Comparison of ENCODE assay signal across 14 cellular contexts in the genomic region with DNA sequence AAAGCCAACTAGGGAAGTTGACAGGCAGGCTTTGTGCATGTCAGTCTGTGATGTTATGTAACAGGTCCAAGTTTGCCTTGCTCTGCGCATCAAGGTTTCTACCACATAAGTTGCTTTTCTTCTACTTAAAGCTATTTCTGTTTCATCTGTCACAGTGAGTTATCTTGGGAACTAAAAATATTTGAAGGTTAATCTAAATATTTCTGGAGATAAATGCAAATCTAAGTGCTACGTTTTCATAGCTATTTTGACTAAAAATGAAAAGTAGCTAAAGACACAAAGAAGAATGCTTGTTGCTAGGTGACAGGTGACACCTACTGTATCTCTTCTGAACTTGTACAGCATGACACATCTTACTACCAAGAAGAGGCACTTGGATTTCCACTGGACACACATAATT.
A peak's percentile ranks its signal among the peaks of the same experiment; 100 is the strongest.
DNase-seq lines count a peak whose midpoint lies in the region; ATAC-seq, FAIRE-seq and TF ChIP-seq lines count a peak whose summit lies in the region.
"Had no signal": no experiment of that assay in that cellular context is flagged by ENCODE, and none has a peak within 500 bp of the region (broad histone marks: within the 10 kb centered on the region; RNA-seq: fewer than 3 reads in every experiment).

No MANE protein-coding gene starts in this region.

- H3K27ac ChIP-seq in GM12878 (ENCODE audit: control insufficient read depth, insufficient read depth): no peak overlapping the region
- no peak overlapping the region for H3K27ac ChIP-seq in gastroesophageal sphincter
- H3K27ac ChIP-seq: brain microvascular endothelial cell, Peyer's patch had no signal

- peak; percentile 1 for DNase-seq in GM18507 (ENCODE audit: extremely low spot score, insufficient read length, low read depth)
- DNase-seq in GM12878 (ENCODE audit: low read depth, low spot score): no peak
- DNase-seq in SIG-M5 treated with dmso at 0.1 percent for 504 hours (lab: John Stamatoyannopoulos, UW; ENCODE audit: unreplicated experiment): no peak
- no peak for DNase-seq in foreskin fibroblast
- DNase-seq: activated CD4-positive, alpha-beta T cell treated with anti-CD3 and anti-CD28 coated beads for 4 hours; brain microvascular endothelial cell; DMS153; MV-4-11; Peyer's patch; small intestine had no signal

- H3K4me1 ChIP-seq in GM12878 (ENCODE audit: control insufficient read depth, insufficient read depth, low read length) (peaks cover 6% of the 10 kb centered on the region), gastroesophageal sphincter (peaks cover 0 to 28% (median 5%) of the 10 kb centered on the region in 3 donors)
- H3K4me1 ChIP-seq: Peyer's patch had no signal

- POLR2A ChIA-PET in GM12878 (lab: Charles Lee): interaction anchor here (0.6 to 0.9 kb wide), 2 partner anchors 28 to 62 kb away, joined by 3 to 4 read pairs; no protein-coding TSS in a partner anchor

- in situ Hi-C loops in GM12878 (cut with MboI): no loop called here

- H3K36me3 ChIP-seq in GM12878 (ENCODE audit: control insufficient read depth in 2 of 2, insufficient read depth in 2 of 2, low read length in 1 of 2) (no peaks in the 10 kb centered on the region), gastroesophageal sphincter (peaks cover 0 to 8% of the 10 kb centered on the region in 2 donors)
- H3K36me3 ChIP-seq: Peyer's patch had no signal

- TF ChIP-seq EP300 in GM12878 (IDR thresholded peaks at IDR 0.05; ENCODE audit: borderline replicate concordance in 1 of 2, control insufficient read depth in 1 of 2, low read depth in 2 of 2, low read length in 2 of 2): no peak
- TF ChIP-seq EP300 in gastroesophageal sphincter (IDR thresholded peaks at IDR 0.05): no peak

- H3K27me3 ChIP-seq in GM12878 (replicated peaks in 1 of 2; ENCODE audit: control insufficient read depth in 2 of 2, insufficient read depth in 2 of 2, low read length in 1 of 2) (no peaks in the 10 kb centered on the region), gastroesophageal sphincter (no peaks in the 10 kb centered on the region)
- H3K27me3 ChIP-seq: brain microvascular endothelial cell, Peyer's patch had no signal

- intact Hi-C loops in GM12878 (cut with micrococcal nuclease; ENCODE audit: unreplicated experiment): no loop called here

- CTCF ChIA-PET in GM12878 (lab: Yijun Ruan, JAX): interaction anchor here (0.7 to 2.8 kb wide), 8 partner anchors 14 to 288 kb away, joined by 3 to 10 read pairs (median 4); no protein-coding TSS in a partner anchor

- no peak overlapping the region for H3K9ac ChIP-seq in GM12878 (ENCODE audit: control insufficient read depth, insufficient read depth, low read length)

- no peak for TF ChIP-seq POLR2A in GM12878 (IDR thresholded peaks at IDR 0.05; ENCODE audit: low read depth, low read length)
- no peak for TF ChIP-seq POLR2A in gastroesophageal sphincter (IDR thresholded peaks at IDR 0.05)

- BruUV-seq in GM12878 (replicated peaks; lab: Mats Ljungman, UMichigan): no TSS peak

- WGBS in GM12878 (ENCODE audit: insufficient coverage, insufficient replicate concordance, low lambda C conversion rate, missing lambda C conversion rate): 20% methylated on average over 2 of the region's 2 CpGs
- WGBS in gastroesophageal sphincter (ENCODE audit: low coverage in 1 of 2), 2 donors: 47 to 53% methylated on average over 2 of the region's 2 CpGs

- RAD21 ChIA-PET in GM12878 (lab: Charles Lee; ENCODE audit: unreplicated experiment): interaction anchor here (0.6 to 1.5 kb wide), 5 partner anchors 33 to 163 kb away, joined by 3 to 4 read pairs (median 3); no protein-coding TSS in a partner anchor

- no peaks in the 10 kb centered on the region; the same call in none of the 2 replicates for H3K79me2 ChIP-seq in GM12878 (ENCODE audit: control insufficient read depth, insufficient read depth, low read length)

- peak overlapping the region; percentile 33 for H3K4me2 ChIP-seq in GM12878 (ENCODE audit: control insufficient read depth, insufficient read depth)

- H3K9me3 ChIP-seq in GM12878 (replicated peaks; ENCODE audit: control insufficient read depth, insufficient read depth, low read length) (no peaks in the 10 kb centered on the region; the same call in 2 of the 3 replicates), gastroesophageal sphincter (no peaks in the 10 kb centered on the region)
- H3K9me3 ChIP-seq: Peyer's patch had no signal

- TF ChIP-seq CTCF in GM12878 (IDR thresholded peaks at IDR 0.05 in 2 of 3, conservative IDR thresholded peaks at IDR 0.05 in 1 of 3; ENCODE audit: control insufficient read depth in 2 of 3, extremely low read depth in 1 of 3, insufficient read depth in 1 of 3, low read depth in 3 of 3, low read length in 3 of 3): peak in 2 of 3 experiments; percentile 14 to 19; a peak in 2 of 6 replicates
- TF ChIP-seq CTCF in gastroesophageal sphincter (IDR thresholded peaks at IDR 0.05): no peak
- TF ChIP-seq CTCF in foreskin fibroblast (IDR thresholded peaks at IDR 0.05; ENCODE audit: low read depth, low read length): no peak

- TF ChIP-seq RAD21 in GM12878 (IDR thresholded peaks at IDR 0.05; ENCODE audit: insufficient read depth, low read depth, low read length): peak; percentile 37

- FAIRE-seq in GM18507 (lab: Jason Lieb, UNC): peak; percentile 21
- peak; percentile 56 for FAIRE-seq in GM12878 (lab: Jason Lieb, UNC)
- FAIRE-seq: small intestine had no signal

- no peaks in the 10 kb centered on the region; the same call in 1 of the 2 replicates for H4K20me1 ChIP-seq in GM12878 (ENCODE audit: control insufficient read depth, insufficient read depth)

- SMC1A ChIA-PET in GM12878 (lab: Charles Lee; ENCODE audit: uncharacterized antibody, unreplicated experiment): interaction anchor here (0.6 to 1.8 kb wide), 6 partner anchors 9 to 163 kb away, joined by 3 to 8 read pairs (median 3); no protein-coding TSS in a partner anchor

- ATAC-seq in GM19452 (IDR thresholded peaks at IDR 0.05; ENCODE audit: unreplicated experiment) (peak; percentile 60), HG03025 (IDR thresholded peaks at IDR 0.05; ENCODE audit: low FRiP score, unreplicated experiment) (peak; percentile 55), GM12878 (peak; percentile 61), esophagus mucosa (no peak), gastroesophageal sphincter (no peak)

- H2AFZ ChIP-seq in GM12878 (ENCODE audit: control insufficient read depth, low read depth, low read length): no peak overlapping the region

- H3K4me3 ChIP-seq in GM12878 (no peak overlapping the region), gastroesophageal sphincter (no peak overlapping the region), foreskin fibroblast (ENCODE audit: low read depth in 1 of 2, low read length in 2 of 2) (no peak overlapping the region)
- H3K4me3 ChIP-seq: Peyer's patch had no signal

TF ChIP-seq in GM12878, 131 proteins besides CTCF, POLR2A, EP300 and RAD21:
- TF ChIP-seq NFYA (IDR thresholded peaks at IDR 0.05; ENCODE audit: borderline replicate concordance, low read depth, low read length): no peak
- 0 out of 2 replicates have a peak, but pooled peaks have one; percentile 65 for TF ChIP-seq RFX5 (IDR thresholded peaks at IDR 0.05; ENCODE audit: low read depth, low read length)
- no peak for TF ChIP-seq CBX5 (IDR thresholded peaks at IDR 0.05; ENCODE audit: low read depth)
- TF ChIP-seq NR2F1 (conservative IDR thresholded peaks at IDR 0.05): no peak
- TF ChIP-seq, protein P1, sequence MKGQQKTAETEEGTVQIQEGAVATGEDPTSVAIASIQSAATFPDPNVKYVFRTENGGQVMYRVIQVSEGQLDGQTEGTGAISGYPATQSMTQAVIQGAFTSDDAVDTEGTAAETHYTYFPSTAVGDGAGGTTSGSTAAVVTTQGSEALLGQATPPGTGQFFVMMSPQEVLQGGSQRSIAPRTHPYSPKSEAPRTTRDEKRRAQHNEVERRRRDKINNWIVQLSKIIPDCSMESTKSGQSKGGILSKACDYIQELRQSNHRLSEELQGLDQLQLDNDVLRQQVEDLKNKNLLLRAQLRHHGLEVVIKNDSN (IDR thresholded peaks at IDR 0.05; ENCODE audit: borderline replicate concordance, extremely low read length, insufficient read depth, low read depth, low read length): no peak
- no peak for TF ChIP-seq SRF (IDR thresholded peaks at IDR 0.05; ENCODE audit: low read depth in 2 of 2, low read length in 2 of 2)
- peak; percentile 13; the same call in 1 of the 2 replicates for TF ChIP-seq PKNOX1 (IDR thresholded peaks at IDR 0.05)

Comparison
In these comparisons a context has a peak if more than half of its experiments do, and no peak if none do; other contexts are left out.
1. ATAC-seq: peak in GM19452 (single experiment), HG03025 (single experiment) and GM12878 (single experiment); none in esophagus mucosa (single experiment) and gastroesophageal sphincter (single experiment).
2. CTCF ChIP-seq: peak in GM12878 (2 of 3); none in gastroesophageal sphincter (0 of 4) and foreskin fibroblast (single experiment).